In genomic region chr4:19195696-19196095, GRCh38 we compare ENCODE assay signal across 29 cellular contexts.
A peak's percentile ranks its signal among the peaks of the same experiment; 100 is the strongest.
DNase-seq lines count a peak whose midpoint lies in the region; ATAC-seq lines count a peak whose summit lies in the region.
"Had no signal": no experiment of that assay in that cellular context is flagged by ENCODE, and none has a peak within 500 bp of the region (broad histone marks: within the 10 kb centered on the region; RNA-seq: fewer than 3 reads in every experiment).

No MANE protein-coding gene starts in this region.

- H3K4me1 Mint-ChIP-seq in activated naive CD8-positive, alpha-beta T cell treated with anti-CD3 and anti-CD28 coated beads, Interleukin-2, amount 50 U/mL, for 24 hours = no peaks in the 10 kb centered on the region
- H3K4me1 Mint-ChIP-seq: activated CD4-positive, alpha-beta T cell treated with anti-CD3 and anti-CD28 coated beads, Interleukin-2, amount 10 ng/mL, durations not matched to agents 7 days and 5 days had no signal

- H3K4me3 Mint-ChIP-seq in activated naive CD8-positive, alpha-beta T cell treated with anti-CD3 and anti-CD28 coated beads, Interleukin-2, amount 50 U/mL, for 24 hours = no peak overlapping the region
- H3K4me3 Mint-ChIP-seq: activated CD4-positive, alpha-beta T cell treated with anti-CD3 and anti-CD28 coated beads, Interleukin-2, amount 10 ng/mL, durations not matched to agents 7 days and 5 days; activated T-cell treated with anti-CD3 and anti-CD28 coated beads, Interleukin-2, amount 50 U/mL, for 4 hours; CD8-positive, alpha-beta T cell had no signal

- H3K9me3 ChIP-seq in mesodermal cell (ENCODE audit: control insufficient read depth, low read length) = no peaks in the 10 kb centered on the region
- H3K9me3 ChIP-seq: body of pancreas, lower lobe of right lung, Peyer's patch, stomach, thyroid gland, vagina had no signal

- H3K4me3 ChIP-seq in mesodermal cell (ENCODE audit: extremely low read depth, insufficient read depth, low read length, poor library complexity, severe bottlenecking) = no peak overlapping the region
- H3K4me3 ChIP-seq: body of pancreas, lower lobe of right lung, Peyer's patch, stomach, thyroid gland, vagina had no signal

- no peak overlapping the region for H3K27ac Mint-ChIP-seq in activated naive CD8-positive, alpha-beta T cell treated with anti-CD3 and anti-CD28 coated beads, Interleukin-2, amount 50 U/mL, for 24 hours
- H3K27ac Mint-ChIP-seq: activated CD4-positive, alpha-beta T cell treated with anti-CD3 and anti-CD28 coated beads, Interleukin-2, amount 10 ng/mL, durations not matched to agents 7 days and 5 days; CD8-positive, alpha-beta T cell had no signal

- peaks cover 3% of the 10 kb centered on the region for H3K9me3 Mint-ChIP-seq in activated naive CD8-positive, alpha-beta T cell treated with anti-CD3 and anti-CD28 coated beads, Interleukin-2, amount 50 U/mL, for 24 hours

- H3K4me1 ChIP-seq in mesodermal cell (ENCODE audit: control insufficient read depth, insufficient read depth, low read length, poor library complexity, severe bottlenecking) = peaks cover 6% of the 10 kb centered on the region
- H3K4me1 ChIP-seq: body of pancreas, lower lobe of right lung, Peyer's patch, stomach, thyroid gland, vagina had no signal

- ATAC-seq in GM21723 (IDR thresholded peaks at IDR 0.05; ENCODE audit: unreplicated experiment) (no peak), GM19467 (IDR thresholded peaks at IDR 0.05; ENCODE audit: unreplicated experiment) (no peak)
- ATAC-seq in activated naive CD8-positive, alpha-beta T cell treated with anti-CD3 and anti-CD28 coated beads, Interleukin-2, amount 50 U/mL, for 24 hours = no peak
- ATAC-seq: activated T-cell treated with anti-CD3 and anti-CD28 coated beads, Interleukin-2, amount 50 U/mL, for 4 hours; body of pancreas; CD8-positive, alpha-beta T cell; lower lobe of right lung had no signal

- no peaks in the 10 kb centered on the region for H3K27me3 Mint-ChIP-seq in activated naive CD8-positive, alpha-beta T cell treated with anti-CD3 and anti-CD28 coated beads, Interleukin-2, amount 50 U/mL, for 24 hours
- H3K27me3 Mint-ChIP-seq: activated CD4-positive, alpha-beta T cell treated with anti-CD3 and anti-CD28 coated beads, Interleukin-2, amount 10 ng/mL, durations not matched to agents 7 days and 5 days had no signal

- H3K36me3 Mint-ChIP-seq in activated naive CD8-positive, alpha-beta T cell treated with anti-CD3 and anti-CD28 coated beads, Interleukin-2, amount 50 U/mL, for 24 hours (ENCODE audit: low read depth) = no peaks in the 10 kb centered on the region
- H3K36me3 Mint-ChIP-seq: CD8-positive, alpha-beta T cell had no signal

- peak; percentile 2 for DNase-seq in NCI-H146 treated with DMSO at 0.1 percent for 48 hours (lab: John Stamatoyannopoulos, UW; ENCODE audit: unreplicated experiment)
- DNase-seq in NCI-H146 (lab: John Stamatoyannopoulos, UW) = no peak
- DNase-seq in iPS DF 19.7 (ENCODE audit: low read depth, low spot score) = peak; percentile 96
- no peak for DNase-seq in activated naive CD8-positive, alpha-beta T cell treated with anti-CD3 and anti-CD28 coated beads, Interleukin-2, amount 50 U/mL, for 24 hours
- DNase-seq in NCI-H128 (lab: John Stamatoyannopoulos, UW; ENCODE audit: unreplicated experiment) = no peak
- DNase-seq: activated CD4-positive, alpha-beta T cell treated with anti-CD3 and anti-CD28 coated beads, Interleukin-2, amount 10 ng/mL, durations not matched to agents 7 days and 5 days; activated T-cell treated with anti-CD3 and anti-CD28 coated beads, Interleukin-2, amount 50 U/mL, for 4 hours; body of pancreas; CD8-positive, alpha-beta T cell; cerebellar nuclear complex; DMS 273 treated with DMSO at 0.1 percent for 48 hours; EL; glutamatergic neuron; IMR-90; lower lobe of right lung; NCI-H187 treated with DMSO at 0.1 percent for 48 hours; NCI-H2227 treated with DMSO at 0.1 percent for 48 hours; NCI-H526 treated with DMSO at 0.1 percent for 48 hours; Peyer's patch; SHP77 treated with DMSO at 0.1 percent for 48 hours; stomach; thyroid gland had no signal

- H3K36me3 ChIP-seq in mesodermal cell (ENCODE audit: control insufficient read depth, insufficient read depth, low read length) = no peaks in the 10 kb centered on the region
- H3K36me3 ChIP-seq: lower lobe of right lung, Peyer's patch, stomach, thyroid gland, vagina had no signal

- WGBS in mesodermal cell (ENCODE audit: insufficient coverage in 2 of 2), 2 experiments = no CpG with 5 or more reads among the region's 2 CpGs

- H3K27ac ChIP-seq in mesodermal cell (ENCODE audit: low read depth, low read length, severe bottlenecking) = peak overlapping the region; percentile 58
- H3K27ac ChIP-seq: 22Rv1, body of pancreas, epithelial cell of prostate, HL-60, lower lobe of right lung, Peyer's patch, stomach, thyroid gland, vagina had no signal

Comparison
In these comparisons a context has a peak if more than half of its experiments do, and no peak if none do; other contexts are left out.
1. DNase-seq: peak in NCI-H146 treated with DMSO at 0.1 percent for 48 hours (single experiment) and iPS DF 19.7 (single experiment); none in NCI-H146 (single experiment), activated naive CD8-positive, alpha-beta T cell treated with anti-CD3 and anti-CD28 coated beads, Interleukin-2, amount 50 U/mL, for 24 hours (single experiment) and NCI-H128 (single experiment).